In the genomic region with DNA sequence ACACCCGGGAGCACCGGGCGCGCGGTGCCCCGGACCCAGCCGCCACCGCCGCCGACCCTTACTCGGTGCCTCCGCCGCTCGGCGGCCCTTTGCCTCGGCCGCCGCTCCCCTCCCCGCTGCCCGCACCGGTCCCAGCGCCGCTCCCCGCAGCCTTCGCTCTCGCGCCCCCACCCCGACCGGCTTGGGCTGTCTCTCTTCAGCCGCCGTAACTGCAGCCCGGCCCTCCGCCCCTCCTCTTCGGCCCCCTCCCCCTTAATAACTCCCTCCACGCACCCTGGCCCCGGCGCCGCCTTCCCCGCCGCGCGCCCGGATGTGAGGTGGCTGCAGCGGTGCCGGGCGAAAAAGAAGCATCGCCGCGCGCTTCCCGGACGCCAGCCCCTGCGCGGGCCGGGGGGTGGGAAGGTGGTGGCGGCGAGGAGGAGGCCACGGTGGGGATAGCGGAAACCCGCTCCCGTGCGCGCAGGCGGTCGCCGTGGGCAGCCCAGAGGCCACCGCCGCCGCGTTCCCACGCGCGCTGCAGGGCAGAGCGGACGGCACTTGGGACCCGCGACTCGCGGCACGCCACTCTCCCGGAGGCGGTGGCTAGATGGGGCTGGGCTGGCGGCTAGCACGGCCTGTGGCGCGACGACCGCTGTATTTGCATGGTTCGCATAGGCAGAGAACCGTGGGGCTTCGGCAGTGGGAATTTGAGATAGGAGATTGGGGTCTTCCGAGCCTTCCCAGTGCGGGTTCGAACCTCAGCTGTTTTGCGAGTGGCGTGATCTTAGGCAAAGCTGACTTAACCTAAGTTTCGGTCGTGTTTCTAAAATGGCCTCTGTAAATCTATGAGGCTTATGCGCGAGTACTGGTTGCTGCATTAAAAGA, we compare ENCODE assay signal across 1 cellular context.
A peak's percentile ranks its signal among the peaks of the same experiment; 100 is the strongest.
TF ChIP-seq lines count a peak whose summit lies in the region.

A gene with protein sequence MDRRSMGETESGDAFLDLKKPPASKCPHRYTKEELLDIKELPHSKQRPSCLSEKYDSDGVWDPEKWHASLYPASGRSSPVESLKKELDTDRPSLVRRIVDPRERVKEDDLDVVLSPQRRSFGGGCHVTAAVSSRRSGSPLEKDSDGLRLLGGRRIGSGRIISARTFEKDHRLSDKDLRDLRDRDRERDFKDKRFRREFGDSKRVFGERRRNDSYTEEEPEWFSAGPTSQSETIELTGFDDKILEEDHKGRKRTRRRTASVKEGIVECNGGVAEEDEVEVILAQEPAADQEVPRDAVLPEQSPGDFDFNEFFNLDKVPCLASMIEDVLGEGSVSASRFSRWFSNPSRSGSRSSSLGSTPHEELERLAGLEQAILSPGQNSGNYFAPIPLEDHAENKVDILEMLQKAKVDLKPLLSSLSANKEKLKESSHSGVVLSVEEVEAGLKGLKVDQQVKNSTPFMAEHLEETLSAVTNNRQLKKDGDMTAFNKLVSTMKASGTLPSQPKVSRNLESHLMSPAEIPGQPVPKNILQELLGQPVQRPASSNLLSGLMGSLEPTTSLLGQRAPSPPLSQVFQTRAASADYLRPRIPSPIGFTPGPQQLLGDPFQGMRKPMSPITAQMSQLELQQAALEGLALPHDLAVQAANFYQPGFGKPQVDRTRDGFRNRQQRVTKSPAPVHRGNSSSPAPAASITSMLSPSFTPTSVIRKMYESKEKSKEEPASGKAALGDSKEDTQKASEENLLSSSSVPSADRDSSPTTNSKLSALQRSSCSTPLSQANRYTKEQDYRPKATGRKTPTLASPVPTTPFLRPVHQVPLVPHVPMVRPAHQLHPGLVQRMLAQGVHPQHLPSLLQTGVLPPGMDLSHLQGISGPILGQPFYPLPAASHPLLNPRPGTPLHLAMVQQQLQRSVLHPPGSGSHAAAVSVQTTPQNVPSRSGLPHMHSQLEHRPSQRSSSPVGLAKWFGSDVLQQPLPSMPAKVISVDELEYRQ (minus strand): TSS at position 211 of the 864 bp plus-strand sequence. CDS start 1,124 bp downstream, outside the sequence.

TF ChIP-seq in liver, 16 proteins besides CTCF, POLR2A, EP300 and RAD21 (continued from another document):
- TF ChIP-seq, protein P1, sequence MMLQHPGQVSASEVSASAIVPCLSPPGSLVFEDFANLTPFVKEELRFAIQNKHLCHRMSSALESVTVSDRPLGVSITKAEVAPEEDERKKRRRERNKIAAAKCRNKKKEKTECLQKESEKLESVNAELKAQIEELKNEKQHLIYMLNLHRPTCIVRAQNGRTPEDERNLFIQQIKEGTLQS (IDR thresholded peaks at IDR 0.05): no peak
- TF ChIP-seq NR2F2 (IDR thresholded peaks at IDR 0.05): no peak
- TF ChIP-seq, protein P2, sequence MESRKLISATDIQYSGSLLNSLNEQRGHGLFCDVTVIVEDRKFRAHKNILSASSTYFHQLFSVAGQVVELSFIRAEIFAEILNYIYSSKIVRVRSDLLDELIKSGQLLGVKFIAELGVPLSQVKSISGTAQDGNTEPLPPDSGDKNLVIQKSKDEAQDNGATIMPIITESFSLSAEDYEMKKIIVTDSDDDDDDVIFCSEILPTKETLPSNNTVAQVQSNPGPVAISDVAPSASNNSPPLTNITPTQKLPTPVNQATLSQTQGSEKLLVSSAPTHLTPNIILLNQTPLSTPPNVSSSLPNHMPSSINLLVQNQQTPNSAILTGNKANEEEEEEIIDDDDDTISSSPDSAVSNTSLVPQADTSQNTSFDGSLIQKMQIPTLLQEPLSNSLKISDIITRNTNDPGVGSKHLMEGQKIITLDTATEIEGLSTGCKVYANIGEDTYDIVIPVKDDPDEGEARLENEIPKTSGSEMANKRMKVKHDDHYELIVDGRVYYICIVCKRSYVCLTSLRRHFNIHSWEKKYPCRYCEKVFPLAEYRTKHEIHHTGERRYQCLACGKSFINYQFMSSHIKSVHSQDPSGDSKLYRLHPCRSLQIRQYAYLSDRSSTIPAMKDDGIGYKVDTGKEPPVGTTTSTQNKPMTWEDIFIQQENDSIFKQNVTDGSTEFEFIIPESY (IDR thresholded peaks at IDR 0.05): peak; percentile 35
- peak in 1 of 2 donors; percentile 73 for TF ChIP-seq GABPA (IDR thresholded peaks at IDR 0.05 in 1 of 2, conservative IDR thresholded peaks at IDR 0.05 in 1 of 2)
- no peak for TF ChIP-seq JUND (IDR thresholded peaks at IDR 0.05)
- peak; percentile 63 for TF ChIP-seq YY1 (IDR thresholded peaks at IDR 0.05)
- TF ChIP-seq SP1 (IDR thresholded peaks at IDR 0.05): peak; percentile 32
- peak; percentile 27 for TF ChIP-seq FOXA1 (IDR thresholded peaks at IDR 0.05)
- TF ChIP-seq HNF4G (IDR thresholded peaks at IDR 0.05): no peak
- no peak for TF ChIP-seq TAF1 (conservative IDR thresholded peaks at IDR 0.05)
